In the genomic region with DNA sequence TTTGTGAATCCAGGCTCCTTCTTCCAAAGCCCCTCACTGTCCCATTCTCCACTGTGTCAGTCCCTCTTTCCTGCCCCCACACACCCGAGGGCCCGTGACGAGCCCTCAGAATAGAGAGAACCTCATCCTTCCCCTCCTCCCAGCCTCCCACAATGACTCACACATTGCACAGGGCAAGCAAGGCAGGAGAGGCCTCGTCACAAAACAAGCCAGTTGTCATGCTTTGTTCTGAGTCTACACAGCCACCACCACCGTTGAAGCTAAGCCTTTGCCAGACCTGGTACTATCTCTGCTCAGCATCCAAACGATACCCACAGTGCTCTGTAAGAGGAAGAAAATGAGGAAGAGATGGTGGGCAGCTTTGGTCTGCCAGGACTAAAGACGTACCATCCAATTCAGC, we compare ENCODE assay signal across 1 cellular context.
TF ChIP-seq lines count a peak whose summit lies in the region.

No MANE protein-coding gene starts in this region.

TF ChIP-seq in HepG2, 621 proteins besides CTCF, POLR2A, EP300 and RAD21 (continued from another document):
- no peak for TF ChIP-seq ZNF142 (CRISPR knock-in tag; IDR thresholded peaks at IDR 0.05)
- no peak for TF ChIP-seq FOXK1 (CRISPR knock-in tag; IDR thresholded peaks at IDR 0.05; ENCODE audit: borderline replicate concordance, low read depth)
- no peak for TF ChIP-seq ZKSCAN5 (CRISPR knock-in tag; IDR thresholded peaks at IDR 0.05)
- TF ChIP-seq, protein P1, sequence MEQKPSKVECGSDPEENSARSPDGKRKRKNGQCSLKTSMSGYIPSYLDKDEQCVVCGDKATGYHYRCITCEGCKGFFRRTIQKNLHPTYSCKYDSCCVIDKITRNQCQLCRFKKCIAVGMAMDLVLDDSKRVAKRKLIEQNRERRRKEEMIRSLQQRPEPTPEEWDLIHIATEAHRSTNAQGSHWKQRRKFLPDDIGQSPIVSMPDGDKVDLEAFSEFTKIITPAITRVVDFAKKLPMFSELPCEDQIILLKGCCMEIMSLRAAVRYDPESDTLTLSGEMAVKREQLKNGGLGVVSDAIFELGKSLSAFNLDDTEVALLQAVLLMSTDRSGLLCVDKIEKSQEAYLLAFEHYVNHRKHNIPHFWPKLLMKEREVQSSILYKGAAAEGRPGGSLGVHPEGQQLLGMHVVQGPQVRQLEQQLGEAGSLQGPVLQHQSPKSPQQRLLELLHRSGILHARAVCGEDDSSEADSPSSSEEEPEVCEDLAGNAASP (CRISPR knock-in tag; IDR thresholded peaks at IDR 0.05; ENCODE audit: borderline replicate concordance): no peak
- no peak for TF ChIP-seq XBP1 (CRISPR knock-in tag; IDR thresholded peaks at IDR 0.05)
- 0 out of 2 replicates have a peak, but pooled peaks have one; percentile 10 for TF ChIP-seq CREB1 (IDR thresholded peaks at IDR 0.05)
- no peak for TF ChIP-seq CREB1 (CRISPR knock-in tag; IDR thresholded peaks at IDR 0.05)
- TF ChIP-seq HOXA5 (CRISPR knock-in tag; IDR thresholded peaks at IDR 0.05): no peak
- peak; percentile 22; the same call in 1 of the 2 replicates for TF ChIP-seq FOSL2 (CRISPR knock-in tag; IDR thresholded peaks at IDR 0.05)
- no peak for TF ChIP-seq CREM (IDR thresholded peaks at IDR 0.05)
- TF ChIP-seq CREM (CRISPR knock-in tag; IDR thresholded peaks at IDR 0.05): no peak
